ENCODE assay signal across 8 cellular contexts in the genomic region with DNA sequence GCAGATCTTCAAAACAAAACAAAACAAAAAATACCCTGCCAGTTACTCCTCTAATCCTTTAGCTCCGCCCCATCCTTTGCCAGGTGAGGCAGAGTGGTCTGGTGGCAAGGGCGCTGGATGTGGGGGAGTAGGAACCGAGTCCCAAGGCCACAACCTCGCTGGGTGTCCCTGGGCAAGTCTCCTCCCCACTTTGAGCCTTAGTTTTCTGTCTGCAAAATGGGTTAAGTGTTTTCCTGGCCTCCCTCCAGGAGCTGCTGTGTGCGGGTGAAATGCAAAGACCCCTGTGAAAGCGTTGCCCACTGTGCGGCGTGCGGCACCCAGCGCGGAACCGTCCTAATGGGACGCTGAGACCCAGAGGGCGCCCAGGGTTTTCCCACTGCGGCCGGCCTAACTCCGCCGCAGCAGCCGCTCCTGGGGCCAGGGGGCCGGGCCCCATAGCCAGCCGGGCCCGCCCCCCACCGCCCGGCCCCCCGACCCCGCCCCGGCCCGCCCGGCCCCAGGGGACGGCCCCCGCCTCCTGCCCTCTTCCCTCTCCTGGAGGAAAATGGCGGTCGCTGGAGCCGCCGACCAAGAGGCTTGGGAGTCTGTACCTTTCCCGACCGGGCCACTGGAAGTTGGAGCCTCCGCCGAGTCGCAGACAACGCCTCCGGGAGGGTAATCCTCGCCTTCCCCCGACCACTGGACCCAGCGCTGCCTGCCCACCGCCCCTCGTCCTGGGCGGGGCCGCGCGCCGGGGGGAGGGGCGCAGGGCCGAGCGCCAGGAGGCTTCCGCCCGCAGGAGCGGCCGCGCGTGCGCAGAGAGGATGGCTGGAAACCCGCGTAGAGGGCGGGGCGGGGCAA. TPM values are rescaled to one million over a fixed set of nuclear protein-coding genes. Genes with fewer than 3 reads are reported as not detected.
DNase-seq lines count a peak whose midpoint lies in the region; FAIRE-seq lines count a peak whose summit lies in the region.

A gene with protein sequence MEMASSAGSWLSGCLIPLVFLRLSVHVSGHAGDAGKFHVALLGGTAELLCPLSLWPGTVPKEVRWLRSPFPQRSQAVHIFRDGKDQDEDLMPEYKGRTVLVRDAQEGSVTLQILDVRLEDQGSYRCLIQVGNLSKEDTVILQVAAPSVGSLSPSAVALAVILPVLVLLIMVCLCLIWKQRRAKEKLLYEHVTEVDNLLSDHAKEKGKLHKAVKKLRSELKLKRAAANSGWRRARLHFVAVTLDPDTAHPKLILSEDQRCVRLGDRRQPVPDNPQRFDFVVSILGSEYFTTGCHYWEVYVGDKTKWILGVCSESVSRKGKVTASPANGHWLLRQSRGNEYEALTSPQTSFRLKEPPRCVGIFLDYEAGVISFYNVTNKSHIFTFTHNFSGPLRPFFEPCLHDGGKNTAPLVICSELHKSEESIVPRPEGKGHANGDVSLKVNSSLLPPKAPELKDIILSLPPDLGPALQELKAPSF (plus strand): TSS at position 523 of the 840 bp plus-strand sequence. CDS start 13,327 bp downstream, outside the sequence.
A gene with protein sequence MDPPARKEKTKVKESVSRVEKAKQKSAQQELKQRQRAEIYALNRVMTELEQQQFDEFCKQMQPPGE (minus strand): TSS at position 798 of the 840 bp plus-strand sequence. CDS start 853 bp downstream, outside the sequence.

- FAIRE-seq in frontal cortex (lab: Jason Lieb, UNC) = no peak

- H3K27me3 ChIP-seq in HAP-1 (ENCODE audit: low read depth) (no peaks in the 10 kb centered on the region), MG63 (no peaks in the 10 kb centered on the region)

- H3K36me3 ChIP-seq in HAP-1 (replicated peaks) (no peaks in the 10 kb centered on the region), MG63 (peaks cover 3% of the 10 kb centered on the region)

- H3K4me3 ChIP-seq in HAP-1 (peak within 1 kb of the TSS; percentile 65), MG63 (peak within 1 kb of the TSS; percentile 71)

- in situ Hi-C loops in HAP-1 (cut with MboI; ENCODE audit: low sequenced_read_pairs) = no loop called here

- DNase-seq in ELR (ENCODE audit: low read depth) (peak; percentile 87), HAP-1 (ENCODE audit: low spot score in 2 of 2) (peak; percentile 78 to 94), MG63 (peak; percentile 84), SIG-M5 treated with dmso at 0.1 percent for 504 hours (lab: John Stamatoyannopoulos, UW; ENCODE audit: unreplicated experiment) (peak; percentile 77), frontal cortex (ENCODE audit: low spot score in 2 of 2) (peak; percentile 94 to 95), nucleus accumbens (lab: John Stamatoyannopoulos, UW) (peak in 54 of 56 donors; percentile 66 to 96 (median 90)), substantia nigra (lab: John Stamatoyannopoulos, UW) (peak; percentile 51 to 98 (median 90))
- DNase-seq in activated naive CD4-positive, alpha-beta T cell (lab: John Stamatoyannopoulos, UW) = peak; percentile 83 to 95 (median 89)

- H3K9me3 ChIP-seq in HAP-1 (no peaks in the 10 kb centered on the region), MG63 (no peaks in the 10 kb centered on the region)

- H3K27ac ChIP-seq in substantia nigra (ENCODE audit: low read depth, low read length, poor library complexity, severe bottlenecking) = peak within 1 kb of the TSS; percentile 97

- peaks cover 9% of the 10 kb centered on the region for H3K4me1 ChIP-seq in HAP-1

RNA-seq across cellular contexts. Expression of the first gene that starts in this region (rescaled TPM):
- 10.3 and 15.3 TPM in 2 replicates for total RNA-seq in MG63 (2014; rRNA removed; shearing (Covaris generic); ENCODE audit: low replicate concordance)
- total RNA-seq in frontal cortex = 3.3 TPM

RNA-seq across cellular contexts. Expression of the second gene that starts in this region (rescaled TPM):
- 9.0 and 31.1 TPM in 2 replicates for total RNA-seq in MG63 (2014; rRNA removed; shearing (Covaris generic); ENCODE audit: low replicate concordance)
- total RNA-seq in frontal cortex = 55.4 TPM

Comparison
In these comparisons a context has a peak if more than half of its experiments do, and no peak if none do; other contexts are left out.
1. Peak in every context shown above with its lines: DNase-seq, H3K4me3 ChIP-seq and H3K27ac ChIP-seq.